In genomic region chr5:6159864-6160199, GRCh38 we compare ENCODE assay signal across 1 cellular context.
TF ChIP-seq lines count a peak whose summit lies in the region.

No MANE protein-coding gene starts in this region.

TF ChIP-seq in SK-N-SH treated with all-trans-retinoic acid at 6 μM for 48 hours, 23 proteins besides CTCF, POLR2A, EP300 and RAD21:
- TF ChIP-seq, protein P1, sequence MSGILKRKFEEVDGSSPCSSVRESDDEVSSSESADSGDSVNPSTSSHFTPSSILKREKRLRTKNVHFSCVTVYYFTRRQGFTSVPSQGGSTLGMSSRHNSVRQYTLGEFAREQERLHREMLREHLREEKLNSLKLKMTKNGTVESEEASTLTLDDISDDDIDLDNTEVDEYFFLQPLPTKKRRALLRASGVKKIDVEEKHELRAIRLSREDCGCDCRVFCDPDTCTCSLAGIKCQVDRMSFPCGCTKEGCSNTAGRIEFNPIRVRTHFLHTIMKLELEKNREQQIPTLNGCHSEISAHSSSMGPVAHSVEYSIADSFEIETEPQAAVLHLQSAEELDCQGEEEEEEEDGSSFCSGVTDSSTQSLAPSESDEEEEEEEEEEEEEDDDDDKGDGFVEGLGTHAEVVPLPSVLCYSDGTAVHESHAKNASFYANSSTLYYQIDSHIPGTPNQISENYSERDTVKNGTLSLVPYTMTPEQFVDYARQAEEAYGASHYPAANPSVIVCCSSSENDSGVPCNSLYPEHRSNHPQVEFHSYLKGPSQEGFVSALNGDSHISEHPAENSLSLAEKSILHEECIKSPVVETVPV (CRISPR knock-in tag; IDR thresholded peaks at IDR 0.05), result no peak
- TF ChIP-seq TSHZ2 (CRISPR knock-in tag; IDR thresholded peaks at IDR 0.05) (no peak), ZC3H10 (CRISPR knock-in tag; IDR thresholded peaks at IDR 0.05) (no peak), BACH2 (CRISPR knock-in tag; IDR thresholded peaks at IDR 0.05; ENCODE audit: borderline replicate concordance) (no peak), ISL1 (CRISPR knock-in tag; IDR thresholded peaks at IDR 0.05) (no peak), GLIS3 (CRISPR knock-in tag; IDR thresholded peaks at IDR 0.05) (no peak)
